In the genomic region with DNA sequence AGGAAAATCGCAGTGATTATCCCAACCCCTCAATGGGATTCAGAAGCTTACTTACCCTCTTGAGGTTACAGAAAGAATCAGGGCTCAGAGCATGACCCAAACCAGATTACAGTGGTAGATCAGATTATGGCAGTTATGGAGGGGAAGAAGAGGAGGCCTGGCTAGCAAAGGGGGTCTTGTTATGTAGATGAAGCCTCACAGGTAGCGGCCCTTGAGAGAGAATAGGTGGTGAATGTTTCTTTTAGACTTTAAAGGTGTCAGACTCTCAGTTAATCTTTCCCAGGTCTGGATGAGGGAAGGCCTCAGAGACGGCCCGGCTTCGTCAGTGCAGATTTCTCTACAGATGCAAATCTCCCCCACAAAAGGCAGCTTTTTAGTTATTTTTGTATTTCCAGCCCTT, we compare ENCODE assay signal across 33 cellular contexts. TPM values are rescaled to one million over a fixed set of nuclear protein-coding genes. Genes with fewer than 3 reads are reported as not detected.
"Had no signal": no experiment of that assay in that cellular context is flagged by ENCODE, and none has a peak within 500 bp of the region (broad histone marks: within the 10 kb centered on the region; RNA-seq: fewer than 3 reads in every experiment).

No MANE protein-coding gene starts in this region.

- H3K27ac ChIP-seq: ascending aorta, foreskin keratinocyte, ovary, testis had no signal

- DNase-seq: activated CD4-positive, alpha-beta T cell treated with anti-CD3 and anti-CD28 coated beads for 48 hours; activated CD4-positive, alpha-beta T cell treated with anti-CD3 and anti-CD28 coated beads, Interleukin-2, amount 50 U/mL, for 48 hours; activated CD8-positive, alpha-beta memory T cell treated with anti-CD3 and anti-CD28 coated beads for 24 hours; activated effector memory CD4-positive, alpha-beta T cell treated with Interleukin-2 at 50 U/mL for 16 hours; activated naive CD4-positive, alpha-beta T cell treated with anti-CD3 and anti-CD28 coated beads for 36 hours; activated naive CD8-positive, alpha-beta T cell treated with anti-CD3 and anti-CD28 coated beads, Interleukin-2, amount 10 ng/mL, durations not matched to agents 7 days and 5 days; caudate nucleus; cortex of kidney; effector memory CD8-positive, alpha-beta T cell; foreskin keratinocyte; heart right ventricle; islet precursor cell; left ventricle myocardium inferior; nephron progenitor cell; ovary; retina; stimulated activated CD4-positive, alpha-beta T cell treated with anti-CD3 and anti-CD28 coated beads, Interleukin-12 subunit alpha, Interleukin-12 subunit beta, amount 100 ng/mL, for 4 hours; stimulated activated CD4-positive, alpha-beta T cell treated with anti-CD3 and anti-CD28 coated beads, Interleukin-4, amount 100 ng/mL, for 1 hour; stimulated activated naive CD8-positive, alpha-beta T cell treated with anti-CD3 and anti-CD28 coated beads, Interleukin-15, Interleukin-2, amounts not matched to agents 100 U/mL and 50 U/mL, for 24 hours; testis; trophoblast cell had no signal

- H3K36me3 ChIP-seq: ascending aorta, heart right ventricle, left ventricle myocardium inferior, ovary, prostate gland had no signal

- ATAC-seq: activated CD4-positive, CD25-positive, alpha-beta regulatory T cell treated with anti-CD3 and anti-CD28 coated beads, Interleukin-2, amount 50 U/mL, for 24 hours; effector memory CD8-positive, alpha-beta T cell; esophagus mucosa; foreskin keratinocyte; heart right ventricle; sciatic nerve; stimulated activated naive CD8-positive, alpha-beta T cell treated with anti-CD3 and anti-CD28 coated beads, Interleukin-15, Interleukin-2, amounts not matched to agents 100 U/mL and 50 U/mL, for 24 hours had no signal

- H3K4me1 ChIP-seq: ascending aorta, foreskin keratinocyte, prostate gland, testis had no signal

- H3K9me3 ChIP-seq: ascending aorta, heart right ventricle, left ventricle myocardium inferior, ovary, prostate gland, testis had no signal

- H3K27me3 ChIP-seq: ascending aorta, foreskin keratinocyte, heart right ventricle, ovary, testis had no signal

- FAIRE-seq: endothelial cell of umbilical vein, TTC549, urothelium cell line had no signal

- H3K4me3 ChIP-seq: ascending aorta, heart right ventricle, left ventricle myocardium inferior, lung, ovary, prostate gland, skin epidermis, testis had no signal

RNA-seq across cellular contexts. Expression of gene MFAP4, which starts 39.6 kb away (rescaled TPM):
- total RNA-seq: activated naive CD4-positive, alpha-beta T cell treated with anti-CD3 and anti-CD28 coated beads for 36 hours; activated naive CD8-positive, alpha-beta T cell treated with anti-CD3 and anti-CD28 coated beads, Interleukin-2, amount 10 ng/mL, durations not matched to agents 7 days and 5 days; endothelial cell of umbilical vein; foreskin keratinocyte; glomerular endothelial cell; T-helper 1 cell treated with Interleukin-12 subunit alpha and Interleukin-12 subunit beta and Interleukin-4 antibody, amounts not matched to agents 30 ng/mL and 1 ng/mL, for 36 hours had no signal
- polyA plus RNA-seq: endothelial cell of umbilical vein, foreskin keratinocyte had no signal
